Comparison of ENCODE assay signal across 1 cellular context in the genomic region with DNA sequence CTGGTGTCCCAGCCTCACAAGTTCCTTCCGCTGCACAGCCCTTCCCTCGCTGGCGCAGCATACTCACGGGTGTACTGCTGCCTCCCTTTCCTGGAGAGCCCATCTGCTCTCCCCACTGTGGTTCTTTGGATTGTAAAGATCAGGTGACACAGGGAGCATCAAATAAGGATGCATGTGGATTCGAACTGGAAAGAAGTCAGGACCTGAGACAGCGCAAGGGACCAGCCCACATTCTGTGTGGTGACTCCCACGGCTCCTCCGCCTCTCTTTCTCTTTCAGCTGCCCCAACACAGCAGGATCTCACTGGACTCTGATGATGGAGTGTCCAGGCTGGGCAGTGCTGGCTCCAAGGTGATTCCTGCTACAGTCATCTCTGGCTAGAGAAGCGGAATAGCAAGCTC.
TF ChIP-seq lines count a peak whose summit lies in the region.

No MANE protein-coding gene starts in this region.

TF ChIP-seq in A549, 52 proteins besides CTCF, POLR2A, EP300 and RAD21 (continued from another document):
- TF ChIP-seq, protein P1, sequence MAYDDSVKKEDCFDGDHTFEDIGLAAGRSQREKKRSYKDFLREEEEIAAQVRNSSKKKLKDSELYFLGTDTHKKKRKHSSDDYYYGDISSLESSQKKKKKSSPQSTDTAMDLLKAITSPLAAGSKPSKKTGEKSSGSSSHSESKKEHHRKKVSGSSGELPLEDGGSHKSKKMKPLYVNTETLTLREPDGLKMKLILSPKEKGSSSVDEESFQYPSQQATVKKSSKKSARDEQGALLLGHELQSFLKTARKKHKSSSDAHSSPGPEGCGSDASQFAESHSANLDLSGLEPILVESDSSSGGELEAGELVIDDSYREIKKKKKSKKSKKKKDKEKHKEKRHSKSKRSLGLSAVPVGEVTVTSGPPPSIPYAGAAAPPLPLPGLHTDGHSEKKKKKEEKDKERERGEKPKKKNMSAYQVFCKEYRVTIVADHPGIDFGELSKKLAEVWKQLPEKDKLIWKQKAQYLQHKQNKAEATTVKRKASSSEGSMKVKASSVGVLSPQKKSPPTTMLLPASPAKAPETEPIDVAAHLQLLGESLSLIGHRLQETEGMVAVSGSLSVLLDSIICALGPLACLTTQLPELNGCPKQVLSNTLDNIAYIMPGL (CRISPR knock-in tag; IDR thresholded peaks at IDR 0.05; ENCODE audit: borderline replicate concordance), result no peak
TF ChIP-seq in A549: peak in this region for 2.
